ENCODE assay signal across 8 cellular contexts in the genomic region with DNA sequence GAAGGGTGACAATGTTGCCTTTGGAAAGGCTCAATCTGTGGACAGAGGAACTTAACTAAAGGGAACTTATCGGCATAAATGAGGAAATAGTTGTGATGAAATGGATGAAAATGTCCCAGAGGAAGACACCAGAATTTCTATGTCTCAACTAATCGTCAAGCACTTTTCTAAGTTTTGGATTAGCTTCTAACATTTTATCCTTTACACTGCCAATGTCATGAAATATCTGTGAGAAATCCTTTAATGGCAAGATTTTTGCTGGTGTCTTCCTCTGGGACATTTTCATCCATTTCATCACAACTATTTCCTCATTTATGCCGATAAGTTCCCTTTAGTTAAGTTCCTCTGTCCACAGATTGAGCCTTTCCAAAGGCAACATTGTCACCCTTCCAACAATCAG.
A peak's percentile ranks its signal among the peaks of the same experiment; 100 is the strongest.
DNase-seq lines count a peak whose midpoint lies in the region; ATAC-seq, FAIRE-seq and TF ChIP-seq lines count a peak whose summit lies in the region.
"Not testable (repeated sequence)": the region's sequence is repeated elsewhere in the genome, so short reads cannot be mapped to it uniquely, and the experiment has no call there.

No MANE protein-coding gene starts in this region.

- not testable (repeated sequence) for H3K27ac ChIP-seq in A549, body of pancreas, gastroesophageal sphincter

- POLR2A ChIA-PET in A549 (lab: Yijun Ruan, JAX), result not testable (repeated sequence)

- not testable (repeated sequence) for H3K4me1 ChIP-seq in A549, body of pancreas, gastroesophageal sphincter

- H3K27me3 ChIP-seq in body of pancreas, gastroesophageal sphincter: not testable (repeated sequence)

- CTCF ChIA-PET in A549 (lab: Yijun Ruan, JAX), result interaction anchor here (1.2 to 1.8 kb wide), 2 partner anchors 10 kb away, joined by 3 to 4 read pairs; no protein-coding TSS in a partner anchor

- not testable (repeated sequence) for H3K36me3 ChIP-seq in body of pancreas (replicated peaks in 1 of 2; ENCODE audit: insufficient read depth in 1 of 2, low read depth in 2 of 2); gastroesophageal sphincter

- H3K9me3 ChIP-seq in A549, body of pancreas, gastroesophageal sphincter: not testable (repeated sequence)

- TF ChIP-seq EP300 in A549 (IDR thresholded peaks at IDR 0.05); gastroesophageal sphincter (IDR thresholded peaks at IDR 0.05): not testable (repeated sequence)

- not testable (repeated sequence) for DNase-seq in A549 (ENCODE audit: low read depth in 1 of 2, low spot score in 1 of 2); GM18507 (ENCODE audit: extremely low spot score, insufficient read length, low read depth); body of pancreas; left ventricle myocardium superior; sciatic nerve (ENCODE audit: low spot score)
- DNase-seq in NB4 (ENCODE audit: low read depth) (peak; percentile 34), medulla oblongata (ENCODE audit: extremely low spot score) (peak; percentile 53)

- not testable (repeated sequence) for TF ChIP-seq RAD21 in A549 (conservative IDR thresholded peaks at IDR 0.05 in 1 of 2, IDR thresholded peaks at IDR 0.05 in 1 of 2)

- ATAC-seq in A549, result not testable (repeated sequence)
- ATAC-seq in body of pancreas, result peak; percentile 18
- ATAC-seq in gastroesophageal sphincter, result peak; percentile 77
- peak; percentile 89 for ATAC-seq in left ventricle myocardium superior
- ATAC-seq in sciatic nerve, result peak; percentile 84

- not testable (repeated sequence) for H3K4me2 ChIP-seq in A549

- intact Hi-C loops in body of pancreas (cut with DNase I); left ventricle myocardium superior (cut with micrococcal nuclease); sciatic nerve (cut with DNase I): not testable (repeated sequence)

- TF ChIP-seq POLR2A in A549 (IDR thresholded peaks at IDR 0.05; ENCODE audit: low read length); NB4 (IDR thresholded peaks at IDR 0.05; ENCODE audit: extremely low read depth, insufficient read length); body of pancreas (IDR thresholded peaks at IDR 0.05); gastroesophageal sphincter (IDR thresholded peaks at IDR 0.05): not testable (repeated sequence)

- not testable (repeated sequence) for TF ChIP-seq CTCF in A549 (IDR thresholded peaks at IDR 0.05); NB4 (IDR thresholded peaks at IDR 0.05; ENCODE audit: low read depth, low read length); body of pancreas (IDR thresholded peaks at IDR 0.05); gastroesophageal sphincter (IDR thresholded peaks at IDR 0.05)

- 80% methylated on average over 3 of the region's 3 CpGs for WGBS in A549 (ENCODE audit: missing lambda C conversion rate)
- 55 to 83% methylated on average over 3 of the region's 3 CpGs for WGBS in body of pancreas, 2 donors
- 28 to 36% methylated on average over 3 of the region's 3 CpGs for WGBS in gastroesophageal sphincter (ENCODE audit: low coverage in 1 of 2), 2 donors

- H3K4me3 ChIP-seq in A549; NB4 (ENCODE audit: low read depth, low read length); body of pancreas; gastroesophageal sphincter: not testable (repeated sequence)

- peak; percentile 99 for FAIRE-seq in A549 (lab: Jason Lieb, UNC)
- FAIRE-seq in GM18507 (lab: Jason Lieb, UNC), result peak; percentile 70
